Comparison of ENCODE assay signal across 8 cellular contexts in the genomic region with DNA sequence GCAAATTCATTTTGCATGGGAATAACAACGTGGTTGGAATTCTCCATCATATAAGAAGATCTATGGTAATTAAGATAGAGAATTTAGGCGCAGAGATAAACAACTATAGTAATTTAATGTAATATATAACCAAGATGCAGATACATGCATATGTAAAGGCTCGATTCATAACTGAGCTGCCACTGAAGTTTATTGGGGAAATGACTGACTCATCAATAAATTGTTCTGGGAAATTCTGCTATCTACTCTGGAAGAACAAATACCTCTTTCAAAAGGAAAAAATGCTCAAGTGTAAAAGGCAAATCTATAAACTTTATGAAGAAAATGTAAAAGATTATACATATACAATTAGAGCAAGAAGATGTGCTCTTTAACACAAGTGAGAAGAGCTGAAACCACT.
"Had no signal": no experiment of that assay in that cellular context is flagged by ENCODE, and none has a peak within 500 bp of the region (broad histone marks: within the 10 kb centered on the region; RNA-seq: fewer than 3 reads in every experiment).

No MANE protein-coding gene starts in this region.

- H3K9me3 ChIP-seq: HAP-1 had no signal

- H3K4me1 ChIP-seq: HAP-1 had no signal

- DNase-seq: GM23248, GOT3, H7, HFFc6, KG1 had no signal

- H2AFZ ChIP-seq: GM23248 had no signal

- H3K9ac ChIP-seq: GM23248 had no signal

- H3K36me3 ChIP-seq: HAP-1 had no signal

- ATAC-seq: HCT116 had no signal

- H3K27ac ChIP-seq: GM23248, HL-60 had no signal

- H3K4me3 ChIP-seq: GM23248, HAP-1 had no signal
